15 cellular contexts compared by ENCODE assay signal in the genomic region with DNA sequence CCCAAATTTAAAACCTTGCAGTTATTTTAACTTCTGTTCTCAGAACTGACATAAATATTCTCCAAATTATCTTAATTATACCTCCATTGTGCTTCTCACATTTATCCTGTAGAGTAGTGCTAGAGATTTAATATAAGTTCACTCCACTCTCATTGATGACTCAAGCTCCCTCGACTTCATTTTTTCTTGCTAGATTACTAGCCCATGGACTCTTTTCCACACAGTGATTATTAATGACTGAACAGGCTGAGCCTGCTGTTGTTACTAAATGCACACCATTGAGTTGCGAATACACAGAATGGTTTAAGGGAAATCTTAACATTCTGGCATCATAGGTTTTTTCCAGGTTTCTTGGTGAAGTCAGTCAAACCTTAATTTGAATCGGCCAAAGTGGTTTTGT.
"Had no signal": no experiment of that assay in that cellular context is flagged by ENCODE, and none has a peak within 500 bp of the region (broad histone marks: within the 10 kb centered on the region; RNA-seq: fewer than 3 reads in every experiment).

No MANE protein-coding gene starts in this region.

- H2AFZ ChIP-seq: parathyroid adenoma had no signal

- H3K9ac ChIP-seq: parathyroid adenoma had no signal

- H3K36me3 Mint-ChIP-seq: activated naive CD8-positive, alpha-beta T cell had no signal

- H3K27me3 Mint-ChIP-seq: activated B cell treated with CpG ODN at 0.5 μM for 24 hours; activated naive CD8-positive, alpha-beta T cell had no signal

- H3K27ac Mint-ChIP-seq: activated B cell treated with CpG ODN at 0.5 μM for 24 hours; activated naive CD8-positive, alpha-beta T cell; T-helper 1 cell treated with Interleukin-12 subunit alpha and Interleukin-12 subunit beta and Interleukin-4 antibody, amounts not matched to agents 30 μg/mL and 1 μg/mL, for 36 hours had no signal

- H3K27me3 ChIP-seq: left lung had no signal

- H3K27ac ChIP-seq: coronary artery, left lung, parathyroid adenoma, skin epidermis had no signal

- H3K4me1 ChIP-seq: parathyroid adenoma had no signal

- H3K9me3 Mint-ChIP-seq: activated B cell treated with CpG ODN at 0.5 μM for 24 hours; neural crest cell; T-helper 1 cell treated with Interleukin-12 subunit alpha and Interleukin-12 subunit beta and Interleukin-4 antibody, amounts not matched to agents 30 μg/mL and 1 μg/mL, for 36 hours had no signal

- H3K4me3 Mint-ChIP-seq: activated B cell treated with CpG ODN at 0.5 μM for 24 hours; activated naive CD8-positive, alpha-beta T cell; neural crest cell; T-helper 1 cell treated with Interleukin-12 subunit alpha and Interleukin-12 subunit beta and Interleukin-4 antibody, amounts not matched to agents 30 μg/mL and 1 μg/mL, for 36 hours had no signal

- H3K9me3 ChIP-seq: left lung had no signal

- DNase-seq: activated B cell treated with CpG ODN at 0.5 μM for 24 hours; activated CD4-positive, alpha-beta T cell treated with anti-CD3 and anti-CD28 coated beads, Interleukin-2, amount 50 U/mL, for 1 hour; activated effector memory CD4-positive, alpha-beta T cell treated with Interleukin-2 at 50 U/mL for 16 hours; caudate nucleus; effector CD8-positive, alpha-beta T cell; glutamatergic neuron; left lung; mesendoderm; retina had no signal

- H3K79me2 ChIP-seq: parathyroid adenoma had no signal

- H3K36me3 ChIP-seq: left lung had no signal

- H3K4me3 ChIP-seq: coronary artery, left lung, skin epidermis had no signal
